ENCODE assay signal across 1 cellular context in the genomic region with DNA sequence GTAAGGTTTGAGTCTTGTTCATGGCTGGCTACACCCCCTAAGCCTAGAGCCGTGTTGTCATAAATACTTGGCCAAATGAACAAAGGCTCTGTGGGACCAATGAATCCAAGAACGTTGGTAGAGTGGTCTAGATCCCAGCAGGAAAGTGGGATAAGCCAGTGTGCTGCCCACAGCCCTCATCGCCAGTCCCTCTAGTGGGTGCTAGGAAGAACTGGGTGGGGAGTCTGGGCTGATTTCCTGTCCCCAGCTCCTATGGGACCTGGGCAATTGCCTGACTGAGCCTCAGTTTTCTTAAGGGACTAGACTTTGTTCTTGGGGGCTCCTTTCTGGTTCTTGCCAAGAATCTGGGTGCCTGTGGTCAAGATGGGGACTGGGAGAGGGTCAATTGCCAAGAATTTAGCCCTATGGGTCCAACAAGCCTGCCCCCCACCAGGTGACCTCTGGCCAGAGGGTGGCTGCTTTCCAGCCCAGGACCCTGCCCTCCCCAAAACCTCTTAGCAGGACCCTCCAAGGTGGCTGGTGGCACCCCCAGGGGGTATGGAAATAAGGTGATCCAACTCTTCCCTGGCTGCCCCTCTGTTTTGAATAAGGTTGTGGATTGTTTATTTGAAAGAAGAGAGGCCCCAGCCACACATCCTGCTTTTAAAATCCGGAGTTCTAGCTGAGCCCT.
TF ChIP-seq lines count a peak whose summit lies in the region.

No MANE protein-coding gene starts in this region.

TF ChIP-seq in K562, 482 proteins besides CTCF, POLR2A, EP300 and RAD21 (continued from another document):
- TF ChIP-seq, protein P1, sequence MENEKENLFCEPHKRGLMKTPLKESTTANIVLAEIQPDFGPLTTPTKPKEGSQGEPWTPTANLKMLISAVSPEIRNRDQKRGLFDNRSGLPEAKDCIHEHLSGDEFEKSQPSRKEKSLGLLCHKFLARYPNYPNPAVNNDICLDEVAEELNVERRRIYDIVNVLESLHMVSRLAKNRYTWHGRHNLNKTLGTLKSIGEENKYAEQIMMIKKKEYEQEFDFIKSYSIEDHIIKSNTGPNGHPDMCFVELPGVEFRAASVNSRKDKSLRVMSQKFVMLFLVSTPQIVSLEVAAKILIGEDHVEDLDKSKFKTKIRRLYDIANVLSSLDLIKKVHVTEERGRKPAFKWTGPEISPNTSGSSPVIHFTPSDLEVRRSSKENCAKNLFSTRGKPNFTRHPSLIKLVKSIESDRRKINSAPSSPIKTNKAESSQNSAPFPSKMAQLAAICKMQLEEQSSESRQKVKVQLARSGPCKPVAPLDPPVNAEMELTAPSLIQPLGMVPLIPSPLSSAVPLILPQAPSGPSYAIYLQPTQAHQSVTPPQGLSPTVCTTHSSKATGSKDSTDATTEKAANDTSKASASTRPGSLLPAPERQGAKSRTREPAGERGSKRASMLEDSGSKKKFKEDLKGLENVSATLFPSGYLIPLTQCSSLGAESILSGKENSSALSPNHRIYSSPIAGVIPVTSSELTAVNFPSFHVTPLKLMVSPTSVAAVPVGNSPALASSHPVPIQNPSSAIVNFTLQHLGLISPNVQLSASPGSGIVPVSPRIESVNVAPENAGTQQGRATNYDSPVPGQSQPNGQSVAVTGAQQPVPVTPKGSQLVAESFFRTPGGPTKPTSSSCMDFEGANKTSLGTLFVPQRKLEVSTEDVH (IDR thresholded peaks at IDR 0.05; ENCODE audit: low read depth, partially characterized antibody): no peak
- TF ChIP-seq HMGN3 (IDR thresholded peaks at IDR 0.05; ENCODE audit: borderline replicate concordance, extremely low read depth, insufficient read length, low read depth, low read length) (no peak), SIRT6 (IDR thresholded peaks at IDR 0.05; ENCODE audit: low read depth, low read length) (no peak), RAD51 (IDR thresholded peaks at IDR 0.05; ENCODE audit: borderline replicate concordance, low read depth) (no peak), ETS1 (conservative IDR thresholded peaks at IDR 0.05; ENCODE audit: control insufficient read depth, low read depth, low read length) (no peak), CHD1 (IDR thresholded peaks at IDR 0.05; ENCODE audit: low read length) (no peak), MITF (IDR thresholded peaks at IDR 0.05) (no peak), DIDO1 (tag; IDR thresholded peaks at IDR 0.05; ENCODE audit: low read depth) (no peak), MTF1 (CRISPR knock-in tag; IDR thresholded peaks at IDR 0.05; ENCODE audit: borderline replicate concordance) (no peak)
